Comparison of ENCODE assay signal across 14 cellular contexts in genomic region chr2:196307775-196308174, GRCh38.
DNase-seq lines count a peak whose midpoint lies in the region; ATAC-seq and TF ChIP-seq lines count a peak whose summit lies in the region.
"Had no signal": no experiment of that assay in that cellular context is flagged by ENCODE, and none has a peak within 500 bp of the region (broad histone marks: within the 10 kb centered on the region; RNA-seq: fewer than 3 reads in every experiment).

No MANE protein-coding gene starts in this region.

- H2AFZ ChIP-seq in DND-41 (ENCODE audit: low read depth, low read length) (no peak overlapping the region), fibroblast of lung (ENCODE audit: low read length) (peak overlapping the region; percentile 33), neuronal stem cell (ENCODE audit: low read length) (no peak overlapping the region), H9 (ENCODE audit: low read length) (no peak overlapping the region), neural progenitor cell (replicated peaks) (no peak overlapping the region)

- DNase-seq in DND-41 (peak; percentile 46), NCI-H2227 treated with DMSO at 0.1 percent for 48 hours (lab: John Stamatoyannopoulos, UW) (peak; percentile 32), fibroblast of lung (ENCODE audit: low read depth in 2 of 2) (no peak), neuronal stem cell (ENCODE audit: low spot score) (no peak), H9 (no peak), neural progenitor cell (ENCODE audit: low spot score) (no peak), A172 (ENCODE audit: low spot score) (no peak)
- DNase-seq: C1 segment of cervical spinal cord; Calu3; CD4-positive, alpha-beta T cell; DMS79 treated with DMSO at 0.1 percent for 48 hours; GDM1 had no signal

- H3K4me3 ChIP-seq in DND-41 (ENCODE audit: low read depth in 1 of 2, low read length in 2 of 2) (no peak overlapping the region), fibroblast of lung (replicated peaks in 1 of 4; ENCODE audit: control extremely low read depth in 1 of 4, insufficient read depth in 1 of 4, low read depth in 3 of 4, low read length in 4 of 4) (no peak overlapping the region), neuronal stem cell (ENCODE audit: low read length in 2 of 2) (peak overlapping the region in 1 of 2 donors; percentile 63), neural progenitor cell (no peak overlapping the region)

- H3K27ac Mint-ChIP-seq in H9: no peak overlapping the region
- H3K27ac Mint-ChIP-seq in neural progenitor cell: no peak overlapping the region
- H3K27ac Mint-ChIP-seq: B cell; CD4-positive, alpha-beta T cell; IgD-negative memory B cell had no signal

- no peak overlapping the region for H4K8ac ChIP-seq in neuronal stem cell (ENCODE audit: low read depth, low read length)
- no peak overlapping the region for H4K8ac ChIP-seq in H9 (replicated peaks; ENCODE audit: insufficient read length, low read depth, low read length)

- H3K79me2 ChIP-seq in DND-41 (ENCODE audit: insufficient read depth, low read length) (no peaks in the 10 kb centered on the region), fibroblast of lung (ENCODE audit: control insufficient read depth, insufficient read depth, low read length) (no peaks in the 10 kb centered on the region), H9 (ENCODE audit: insufficient read depth, low read length) (no peaks in the 10 kb centered on the region), neural progenitor cell (ENCODE audit: low read depth) (no peaks in the 10 kb centered on the region)

- H3K4me3 Mint-ChIP-seq in H9: no peak overlapping the region
- H3K4me3 Mint-ChIP-seq in neural progenitor cell: no peak overlapping the region
- H3K4me3 Mint-ChIP-seq: B cell; CD4-positive, alpha-beta T cell; IgD-negative memory B cell had no signal

- no peak overlapping the region for H2BK20ac ChIP-seq in H9 (ENCODE audit: low read depth, low read length, poor library complexity, severe bottlenecking)

- H3K9me3 ChIP-seq in DND-41 (ENCODE audit: insufficient read depth, low read length, severe bottlenecking) (no peaks in the 10 kb centered on the region), fibroblast of lung (ENCODE audit: control insufficient read depth, insufficient read depth, low read depth, low read length) (no peaks in the 10 kb centered on the region), neuronal stem cell (replicated peaks in 1 of 2; ENCODE audit: control insufficient read depth in 2 of 2, insufficient read depth in 1 of 2, low read depth in 1 of 2, low read length in 2 of 2) (peaks cover 0 to 2% of the 10 kb centered on the region in 2 donors), H9 (ENCODE audit: control insufficient read depth, low read depth, low read length) (no peaks in the 10 kb centered on the region), neural progenitor cell (ENCODE audit: low read depth) (no peaks in the 10 kb centered on the region)

- H3K27me3 Mint-ChIP-seq in H9 (ENCODE audit: low read depth) (no peaks in the 10 kb centered on the region), neural progenitor cell (ENCODE audit: insufficient read depth, low read depth) (no peaks in the 10 kb centered on the region)
- H3K27me3 Mint-ChIP-seq: B cell had no signal

- H2BK120ac ChIP-seq in neuronal stem cell (ENCODE audit: low read depth, low read length) (no peak overlapping the region), H9 (ENCODE audit: low read depth, low read length, poor library complexity, severe bottlenecking) (no peak overlapping the region)

- H3K27me3 ChIP-seq in DND-41 (ENCODE audit: insufficient read depth, low read length, poor library complexity) (no peaks in the 10 kb centered on the region), fibroblast of lung (ENCODE audit: control insufficient read depth, insufficient read depth, low read length) (no peaks in the 10 kb centered on the region), neuronal stem cell (ENCODE audit: control insufficient read depth in 3 of 3, insufficient read depth in 3 of 3, low read depth in 1 of 3, low read length in 3 of 3) (no peaks in the 10 kb centered on the region), H9 (ENCODE audit: insufficient read depth, low read length) (no peaks in the 10 kb centered on the region), neural progenitor cell (no peaks in the 10 kb centered on the region)

- H2AK5ac ChIP-seq in neuronal stem cell (ENCODE audit: low read depth, low read length) (no peak overlapping the region), H9 (ENCODE audit: insufficient read length, low read length) (no peak overlapping the region)

- no peak overlapping the region for H2BK15ac ChIP-seq in neuronal stem cell (ENCODE audit: low read length)
- no peak overlapping the region for H2BK15ac ChIP-seq in H9 (ENCODE audit: low read depth, low read length)

- no peak overlapping the region for H4K91ac ChIP-seq in neuronal stem cell (ENCODE audit: low read depth, low read length, poor library complexity)
- H4K91ac ChIP-seq in H9 (ENCODE audit: insufficient read length, low read depth, low read length): no peak overlapping the region

- H3K23me2 ChIP-seq in H9 (ENCODE audit: insufficient read length, low read depth, low read length, poor library complexity, severe bottlenecking): no peaks in the 10 kb centered on the region

- no peak overlapping the region for H3K18ac ChIP-seq in neuronal stem cell (ENCODE audit: low read length)
- no peak overlapping the region for H3K18ac ChIP-seq in H9 (ENCODE audit: insufficient read length, low read depth, low read length)

- H3K56ac ChIP-seq in H9 (ENCODE audit: insufficient read length, low read depth, low read length): no peak overlapping the region

- no peaks in the 10 kb centered on the region for H3K79me1 ChIP-seq in neuronal stem cell (ENCODE audit: low read depth, low read length)
- H3K79me1 ChIP-seq in H9 (ENCODE audit: insufficient read depth, low read depth, low read length, poor library complexity, severe bottlenecking): no peaks in the 10 kb centered on the region

- H3K36me3 ChIP-seq in DND-41 (ENCODE audit: insufficient read depth, low read length) (no peaks in the 10 kb centered on the region), fibroblast of lung (ENCODE audit: control insufficient read depth, insufficient read depth, low read length) (no peaks in the 10 kb centered on the region), neuronal stem cell (replicated peaks in 1 of 2; ENCODE audit: control insufficient read depth in 2 of 2, insufficient read depth in 2 of 2, low read length in 2 of 2) (peaks cover 3 to 23% of the 10 kb centered on the region in 2 donors), neural progenitor cell (no peaks in the 10 kb centered on the region)

- no peak overlapping the region for H3K4me2 ChIP-seq in DND-41 (ENCODE audit: insufficient read depth, low read length)
- no peak overlapping the region for H3K4me2 ChIP-seq in fibroblast of lung (ENCODE audit: extremely low read depth, insufficient read depth, low read length)
- H3K4me2 ChIP-seq in neuronal stem cell (ENCODE audit: insufficient read depth, low read length, poor library complexity, severe bottlenecking): no peak overlapping the region
- no peak overlapping the region for H3K4me2 ChIP-seq in H9 (ENCODE audit: insufficient read depth, insufficient read length, low read length)
- no peak overlapping the region for H3K4me2 ChIP-seq in neural progenitor cell

- no peaks in the 10 kb centered on the region for H3F3A ChIP-seq in neural progenitor cell (ENCODE audit: low read depth)

- H3K36me3 Mint-ChIP-seq in H9 (ENCODE audit: insufficient read depth in 1 of 3, low read depth in 3 of 3) (no peaks in the 10 kb centered on the region), neural progenitor cell (peaks cover 9% of the 10 kb centered on the region)
- H3K36me3 Mint-ChIP-seq: IgD-negative memory B cell had no signal

- peak; percentile 69 for ATAC-seq in DND-41 (ENCODE audit: insufficient read depth, low read depth)

- H3K23ac ChIP-seq in neuronal stem cell (ENCODE audit: low read depth, low read length, poor library complexity): peak overlapping the region; percentile 50
- no peak overlapping the region for H3K23ac ChIP-seq in H9 (ENCODE audit: insufficient read length, low read depth, low read length)

- WGBS in neuronal stem cell (ENCODE audit: extremely low coverage in 2 of 2, insufficient read length in 2 of 2, insufficient replicate concordance in 1 of 2), 2 donors: no CpG with 5 or more reads among the region's 14 CpGs
- no CpG with 5 or more reads among the region's 14 CpGs for WGBS in H9 (ENCODE audit: extremely low coverage, insufficient read length, low lambda C conversion rate)

- H3T11ph ChIP-seq in H9 (ENCODE audit: low read length): no peak overlapping the region

- H3K27ac ChIP-seq in DND-41 (ENCODE audit: low read length) (no peak overlapping the region), fibroblast of lung (ENCODE audit: insufficient read depth, low read length) (no peak overlapping the region), neuronal stem cell (replicated peaks; ENCODE audit: low read length) (no peak overlapping the region), H9 (ENCODE audit: insufficient read length, low read depth, low read length) (no peak overlapping the region), neural progenitor cell (no peak overlapping the region)

- H3K4me1 Mint-ChIP-seq in H9 (peaks cover 0 to 5% of the 10 kb centered on the region in 2 experiments; a peak in 1 of 4 replicates), neural progenitor cell (no peaks in the 10 kb centered on the region)
- H3K4me1 Mint-ChIP-seq: B cell had no signal

- H3K4ac ChIP-seq in neuronal stem cell (ENCODE audit: low read length): no peak overlapping the region
- no peak overlapping the region for H3K4ac ChIP-seq in H9 (ENCODE audit: low read depth, low read length)

- no peak overlapping the region for H4K5ac ChIP-seq in H9 (ENCODE audit: insufficient read length, low read depth, low read length)

- H3K9ac ChIP-seq in DND-41 (ENCODE audit: low read depth, low read length): no peak overlapping the region
- no peak overlapping the region for H3K9ac ChIP-seq in fibroblast of lung (ENCODE audit: insufficient read depth, low read length)
- no peak overlapping the region for H3K9ac ChIP-seq in neuronal stem cell (ENCODE audit: low read depth, low read length, poor library complexity)
- H3K9ac ChIP-seq in H9 (ENCODE audit: extremely low read depth, insufficient read length, low read length): no peak overlapping the region
- H3K9ac ChIP-seq in neural progenitor cell: no peak overlapping the region

- no peak overlapping the region for H2BK5ac ChIP-seq in neuronal stem cell (ENCODE audit: low read length)
- H2BK5ac ChIP-seq in H9 (ENCODE audit: insufficient read length, low read length): no peak overlapping the region

- H3K9me3 Mint-ChIP-seq in H9 (no peaks in the 10 kb centered on the region), neural progenitor cell (no peaks in the 10 kb centered on the region)
- H3K9me3 Mint-ChIP-seq: CD4-positive, alpha-beta T cell; IgD-negative memory B cell had no signal

- TF ChIP-seq CTCF in DND-41 (IDR thresholded peaks at IDR 0.05; ENCODE audit: borderline replicate concordance, extremely low read depth, low read length, poor library complexity, severe bottlenecking): no peak
- TF ChIP-seq CTCF in fibroblast of lung (conservative IDR thresholded peaks at IDR 0.05 in 1 of 2, IDR thresholded peaks at IDR 0.05 in 1 of 2; ENCODE audit: low read depth in 1 of 2, low read length in 2 of 2): no peak
- TF ChIP-seq CTCF in H9 (conservative IDR thresholded peaks at IDR 0.05): no peak
- no peak for TF ChIP-seq CTCF in neural progenitor cell (IDR thresholded peaks at IDR 0.05)

- no peaks in the 10 kb centered on the region for H4K20me1 ChIP-seq in DND-41 (ENCODE audit: insufficient read depth, low read length)
- H4K20me1 ChIP-seq in fibroblast of lung (ENCODE audit: control insufficient read depth, extremely low read depth, insufficient read depth, low read length): no peaks in the 10 kb centered on the region
- H4K20me1 ChIP-seq in H9 (ENCODE audit: control insufficient read depth, insufficient read depth, insufficient read length): no peaks in the 10 kb centered on the region
- no peaks in the 10 kb centered on the region for H4K20me1 ChIP-seq in neural progenitor cell (ENCODE audit: low read depth)

- H2BK12ac ChIP-seq in neuronal stem cell (ENCODE audit: low read length) (no peak overlapping the region), H9 (ENCODE audit: insufficient read length, low read depth, low read length) (no peak overlapping the region)

- H3K4me1 ChIP-seq in DND-41 (ENCODE audit: insufficient read depth, low read length): no peaks in the 10 kb centered on the region
- H3K4me1 ChIP-seq in fibroblast of lung (ENCODE audit: control insufficient read depth, extremely low read depth, insufficient read depth, low read length): no peaks in the 10 kb centered on the region
- H3K4me1 ChIP-seq in neuronal stem cell (ENCODE audit: control insufficient read depth in 2 of 2, insufficient read depth in 1 of 2, low read depth in 1 of 2, low read length in 2 of 2): peaks cover 0 to 2% of the 10 kb centered on the region in 2 donors
- no peaks in the 10 kb centered on the region for H3K4me1 ChIP-seq in H9 (ENCODE audit: insufficient read depth, low read length)
- H3K4me1 ChIP-seq in neural progenitor cell: no peaks in the 10 kb centered on the region

- H3K14ac ChIP-seq in neuronal stem cell (ENCODE audit: low read length) (no peak overlapping the region), H9 (ENCODE audit: insufficient read depth, low read length) (no peak overlapping the region)

Comparison
In these comparisons a context has a peak if more than half of its experiments do, and no peak if none do; other contexts are left out.
1. DNase-seq: peak in DND-41 (single experiment) and NCI-H2227 treated with DMSO at 0.1 percent for 48 hours (single experiment); none in fibroblast of lung (0 of 2), neuronal stem cell (single experiment), H9 (single experiment), neural progenitor cell (single experiment) and A172 (single experiment).